Comparison of ENCODE assay signal across 29 cellular contexts in genomic region chr3:57810471-57811144, GRCh38.
"Had no signal": no experiment of that assay in that cellular context is flagged by ENCODE, and none has a peak within 500 bp of the region (broad histone marks: within the 10 kb centered on the region; RNA-seq: fewer than 3 reads in every experiment).

No MANE protein-coding gene starts in this region.

- H3K36me3 ChIP-seq: neural progenitor cell, right atrium auricular region, suprapubic skin, tibial artery, upper lobe of right lung, WERI-Rb-1 had no signal

- H3K27me3 ChIP-seq: neural progenitor cell, right atrium auricular region, suprapubic skin, tibial artery, upper lobe of right lung had no signal

- H3K9me3 Mint-ChIP-seq: activated CD4-positive, alpha-beta memory T cell treated with anti-CD3 and anti-CD28 coated beads for 36 hours; activated CD4-positive, alpha-beta T cell treated with anti-CD3 and anti-CD28 coated beads, Interleukin-2, amount 10 ng/mL, durations not matched to agents 24 days and 14 days; activated naive CD4-positive, alpha-beta T cell treated with anti-CD3 and anti-CD28 coated beads, Interleukin-2, amount 50 U/mL, for 24 hours had no signal

- H3K4me1 Mint-ChIP-seq: neural progenitor cell had no signal

- H3K4me3 ChIP-seq: coronary artery, neural progenitor cell, right atrium auricular region, suprapubic skin, tibial artery, upper lobe of right lung had no signal

- H3K4me3 Mint-ChIP-seq: activated CD4-positive, alpha-beta memory T cell treated with anti-CD3 and anti-CD28 coated beads for 36 hours; activated CD4-positive, alpha-beta T cell treated with anti-CD3 and anti-CD28 coated beads, Interleukin-2, amount 10 ng/mL, durations not matched to agents 24 days and 14 days; activated naive CD4-positive, alpha-beta T cell treated with anti-CD3 and anti-CD28 coated beads, Interleukin-2, amount 50 U/mL, for 24 hours; activated naive CD8-positive, alpha-beta T cell treated with anti-CD3 and anti-CD28 coated beads, Interleukin-2, amount 50 U/mL, for 24 hours; memory B cell; naive thymus-derived CD4-positive, alpha-beta T cell; neural progenitor cell; T-helper 1 cell treated with Interleukin-12 subunit alpha and Interleukin-12 subunit beta and Interleukin-4 antibody, amounts not matched to agents 30 μg/mL and 1 μg/mL, for 36 hours had no signal

- H3K27ac ChIP-seq: coronary artery, neural progenitor cell, right atrium auricular region, suprapubic skin, tibial artery, upper lobe of right lung, WERI-Rb-1 had no signal

- H3K4me1 ChIP-seq: neural progenitor cell, right atrium auricular region, tibial artery, upper lobe of right lung had no signal

- H3K27me3 Mint-ChIP-seq: activated CD4-positive, alpha-beta memory T cell treated with anti-CD3 and anti-CD28 coated beads for 36 hours; activated CD4-positive, alpha-beta T cell treated with anti-CD3 and anti-CD28 coated beads, Interleukin-2, amount 10 ng/mL, durations not matched to agents 24 days and 14 days; activated naive CD4-positive, alpha-beta T cell treated with anti-CD3 and anti-CD28 coated beads, Interleukin-2, amount 50 U/mL, for 24 hours; activated naive CD8-positive, alpha-beta T cell treated with anti-CD3 and anti-CD28 coated beads, Interleukin-2, amount 50 U/mL, for 24 hours; memory B cell; naive thymus-derived CD4-positive, alpha-beta T cell had no signal

- DNase-seq: activated CD4-positive, alpha-beta memory T cell treated with anti-CD3 and anti-CD28 coated beads for 36 hours; activated CD4-positive, alpha-beta T cell treated with anti-CD3 and anti-CD28 coated beads, Interleukin-2, amount 10 ng/mL, durations not matched to agents 24 days and 14 days; activated CD4-positive, CD25-positive, alpha-beta regulatory T cell treated with anti-CD3 and anti-CD28 coated beads, Interleukin-2, amount 50 U/mL, for 72 hours; activated CD8-positive, alpha-beta memory T cell treated with anti-CD3 and anti-CD28 coated beads, Interleukin-2, amount 50 U/mL, for 4 hours; activated naive CD8-positive, alpha-beta T cell treated with anti-CD3 and anti-CD28 coated beads, Interleukin-2, amount 50 U/mL, for 24 hours; activated T-cell treated with anti-CD3 and anti-CD28 coated beads, Interleukin-2, amount 50 U/mL, for 1 hour; cerebellar nuclear complex; foreskin fibroblast; head of caudate nucleus; hippocampal formation; kidney; midbrain; naive thymus-derived CD4-positive, alpha-beta T cell; occipital lobe; stimulated activated naive CD4-positive, alpha-beta T cell; SW 1271; T1000; tibial artery; upper lobe of right lung; WERI-Rb-1 had no signal

- H3K27ac Mint-ChIP-seq: activated CD4-positive, alpha-beta memory T cell treated with anti-CD3 and anti-CD28 coated beads for 36 hours; activated CD4-positive, alpha-beta T cell treated with anti-CD3 and anti-CD28 coated beads, Interleukin-2, amount 10 ng/mL, durations not matched to agents 24 days and 14 days; activated naive CD4-positive, alpha-beta T cell treated with anti-CD3 and anti-CD28 coated beads, Interleukin-2, amount 50 U/mL, for 24 hours; activated naive CD8-positive, alpha-beta T cell treated with anti-CD3 and anti-CD28 coated beads, Interleukin-2, amount 50 U/mL, for 24 hours; memory B cell; neural progenitor cell; T-helper 1 cell treated with Interleukin-12 subunit alpha and Interleukin-12 subunit beta and Interleukin-4 antibody, amounts not matched to agents 30 μg/mL and 1 μg/mL, for 36 hours had no signal

- H3K9me3 ChIP-seq: suprapubic skin, tibial artery, upper lobe of right lung had no signal

- FAIRE-seq: bronchial epithelial cell, kidney had no signal

- H3K36me3 Mint-ChIP-seq: activated CD4-positive, alpha-beta memory T cell treated with anti-CD3 and anti-CD28 coated beads for 36 hours had no signal

- ATAC-seq: activated naive CD8-positive, alpha-beta T cell treated with anti-CD3 and anti-CD28 coated beads, Interleukin-2, amount 50 U/mL, for 24 hours; esophagus mucosa; naive thymus-derived CD4-positive, alpha-beta T cell; upper lobe of right lung had no signal
